In genomic region chr11:68691402-68691784, GRCh38 we compare ENCODE assay signal across 20 cellular contexts. TPM values are rescaled to one million over a fixed set of nuclear protein-coding genes. Genes with fewer than 3 reads are reported as not detected.
DNase-seq lines count a peak whose midpoint lies in the region; ATAC-seq and TF ChIP-seq lines count a peak whose summit lies in the region.
"Had no signal": no experiment of that assay in that cellular context is flagged by ENCODE, and none has a peak within 500 bp of the region (broad histone marks: within the 10 kb centered on the region; RNA-seq: fewer than 3 reads in every experiment).

No MANE protein-coding gene starts in this region.

- peaks cover 15% of the 10 kb centered on the region for H3K27me3 ChIP-seq in BLaER1
- H3K27me3 ChIP-seq in GM23338 (ENCODE audit: insufficient read depth): no peaks in the 10 kb centered on the region
- no peaks in the 10 kb centered on the region for H3K27me3 ChIP-seq in mesendoderm (ENCODE audit: insufficient read depth, low read length, poor library complexity)
- H3K27me3 ChIP-seq in body of pancreas: no peaks in the 10 kb centered on the region
- peaks cover 51% of the 10 kb centered on the region for H3K27me3 ChIP-seq in MM.1S (replicated peaks; ENCODE audit: insufficient read depth, low read length)
- H3K27me3 ChIP-seq: BE2C had no signal

- H2BK120ac ChIP-seq in mesendoderm (ENCODE audit: low read depth, low read length): no peak overlapping the region

- no peak for TF ChIP-seq POLR2A in body of pancreas (IDR thresholded peaks at IDR 0.05)

- no peaks in the 10 kb centered on the region; the same call in 2 of the 3 replicates for H3K9me3 Mint-ChIP-seq in GM23338
- peaks cover 3% of the 10 kb centered on the region for H3K9me3 Mint-ChIP-seq in activated T-helper 17 cell treated with anti-CD3 and anti-CD28 coated beads, Interleukin-2, amount 50 U/mL, for 72 hours

- no peak overlapping the region for H2BK5ac ChIP-seq in mesendoderm (ENCODE audit: low read length)

- H3K36me3 Mint-ChIP-seq in GM23338 (ENCODE audit: low read depth): peaks cover 38% of the 10 kb centered on the region
- H3K36me3 Mint-ChIP-seq in activated T-helper 17 cell treated with anti-CD3 and anti-CD28 coated beads, Interleukin-2, amount 50 U/mL, for 72 hours (ENCODE audit: low read depth): no peaks in the 10 kb centered on the region

- H3K4me1 ChIP-seq in BLaER1 (peaks cover 13% of the 10 kb centered on the region), GM23338 (ENCODE audit: insufficient read depth) (peaks cover 24% of the 10 kb centered on the region), mesendoderm (ENCODE audit: control insufficient read depth, low read depth, low read length) (peaks cover 7% of the 10 kb centered on the region), body of pancreas (no peaks in the 10 kb centered on the region), MM.1S (ENCODE audit: low read length) (no peaks in the 10 kb centered on the region)

- peaks cover 3% of the 10 kb centered on the region; the same call in 1 of the 2 replicates for H4K20me1 ChIP-seq in BLaER1
- no peaks in the 10 kb centered on the region; the same call in 1 of the 2 replicates for H4K20me1 ChIP-seq in GM23338 (replicated peaks; ENCODE audit: insufficient read depth)
- no peaks in the 10 kb centered on the region for H4K20me1 ChIP-seq in MM.1S (ENCODE audit: insufficient read depth, low read length)

- WGBS in mesendoderm (ENCODE audit: extremely low coverage, insufficient coverage, low lambda C conversion rate): no CpG with 5 or more reads among the region's 9 CpGs
- WGBS in body of pancreas, 2 donors: 76 to 77% methylated on average over 9 of the region's 9 CpGs

- peak overlapping the region; percentile 42; the same call in 1 of the 2 replicates for H3K4me2 ChIP-seq in BLaER1
- H3K4me2 ChIP-seq in GM23338: no peak overlapping the region
- no peak overlapping the region for H3K4me2 ChIP-seq in mesendoderm (ENCODE audit: low read length)
- H3K4me2 ChIP-seq in MM.1S (ENCODE audit: low read depth, low read length): no peak overlapping the region

- H3K4me1 Mint-ChIP-seq in GM23338: peaks cover 55% of the 10 kb centered on the region
- peaks cover 6% of the 10 kb centered on the region for H3K4me1 Mint-ChIP-seq in activated T-helper 17 cell treated with anti-CD3 and anti-CD28 coated beads, Interleukin-2, amount 50 U/mL, for 72 hours

- no peak overlapping the region for H4K5ac ChIP-seq in mesendoderm (ENCODE audit: low read length)

- no peaks in the 10 kb centered on the region for H3K79me2 ChIP-seq in GM23338 (replicated peaks; ENCODE audit: insufficient read depth)
- no peaks in the 10 kb centered on the region for H3K79me2 ChIP-seq in mesendoderm (ENCODE audit: control insufficient read depth, insufficient read depth, low read length)
- H3K79me2 ChIP-seq in MM.1S (ENCODE audit: low read length): no peaks in the 10 kb centered on the region

- no peak overlapping the region for H2AK5ac ChIP-seq in mesendoderm (ENCODE audit: low read length)

- ATAC-seq in GM23338 (no peak), body of pancreas (no peak), GM21786 (IDR thresholded peaks at IDR 0.05; ENCODE audit: unreplicated experiment) (no peak)
- no peak for ATAC-seq in activated T-helper 17 cell treated with anti-CD3 and anti-CD28 coated beads, Interleukin-2, amount 50 U/mL, for 72 hours (replicated peaks)

- H3K4me3 ChIP-seq in BLaER1: no peak overlapping the region
- no peak overlapping the region for H3K4me3 ChIP-seq in GM23338
- no peak overlapping the region for H3K4me3 ChIP-seq in mesendoderm (ENCODE audit: low read length)
- no peak overlapping the region for H3K4me3 ChIP-seq in body of pancreas
- no peak overlapping the region for H3K4me3 ChIP-seq in MM.1S (ENCODE audit: low read length)

- H3K9me3 ChIP-seq in BLaER1 (peaks cover 18% of the 10 kb centered on the region), body of pancreas (no peaks in the 10 kb centered on the region), MM.1S (replicated peaks; ENCODE audit: insufficient read depth, low read length) (no peaks in the 10 kb centered on the region)
- H3K9me3 ChIP-seq: BE2C had no signal

- H3K27ac ChIP-seq in BLaER1 (no peak overlapping the region), GM23338 (ENCODE audit: low read depth) (peak overlapping the region; percentile 63; the same call in 1 of the 2 replicates), mesendoderm (ENCODE audit: low read depth, low read length) (no peak overlapping the region), body of pancreas (no peak overlapping the region), MM.1S (ENCODE audit: low read length) (no peak overlapping the region)

- H3K23ac ChIP-seq in mesendoderm (ENCODE audit: low read length): no peak overlapping the region

- no peak overlapping the region; the same call in 2 of the 3 replicates for H3K4me3 Mint-ChIP-seq in GM23338
- H3K4me3 Mint-ChIP-seq in activated T-helper 17 cell treated with anti-CD3 and anti-CD28 coated beads, Interleukin-2, amount 50 U/mL, for 72 hours: peak overlapping the region; percentile 51

- H3F3A ChIP-seq in GM23338 (replicated peaks; ENCODE audit: low read depth) (peaks cover 18% of the 10 kb centered on the region), MM.1S (ENCODE audit: insufficient read depth, low read length) (no peaks in the 10 kb centered on the region)

- H3K9me2 ChIP-seq in GM23338 (ENCODE audit: insufficient read depth): no peaks in the 10 kb centered on the region
- no peaks in the 10 kb centered on the region for H3K9me2 ChIP-seq in MM.1S (replicated peaks; ENCODE audit: insufficient read depth, low read length)

- H3K36me3 ChIP-seq in BLaER1 (no peaks in the 10 kb centered on the region), GM23338 (ENCODE audit: insufficient read depth) (peaks cover 18% of the 10 kb centered on the region; the same call in 1 of the 2 replicates), mesendoderm (ENCODE audit: control insufficient read depth, insufficient read depth, low read length) (peaks cover 3% of the 10 kb centered on the region), body of pancreas (replicated peaks in 1 of 2; ENCODE audit: insufficient read depth in 1 of 2, low read depth in 2 of 2) (no peaks in the 10 kb centered on the region), MM.1S (replicated peaks; ENCODE audit: insufficient read depth, low read length) (no peaks in the 10 kb centered on the region)

- H3K18ac ChIP-seq in mesendoderm (ENCODE audit: low read length): no peak overlapping the region

- H2AFZ ChIP-seq in GM23338 (no peak overlapping the region), MM.1S (ENCODE audit: low read length) (no peak overlapping the region)

- H3K27ac Mint-ChIP-seq in GM23338: no peak overlapping the region
- H3K27ac Mint-ChIP-seq in activated T-helper 17 cell treated with anti-CD3 and anti-CD28 coated beads, Interleukin-2, amount 50 U/mL, for 72 hours: peak overlapping the region; percentile 39

- peaks cover 16% of the 10 kb centered on the region for H3K27me3 Mint-ChIP-seq in GM23338 (ENCODE audit: insufficient read depth, low read depth, poor library complexity)
- peaks cover 9% of the 10 kb centered on the region for H3K27me3 Mint-ChIP-seq in activated T-helper 17 cell treated with anti-CD3 and anti-CD28 coated beads, Interleukin-2, amount 50 U/mL, for 72 hours

- no peaks in the 10 kb centered on the region for H3K79me1 ChIP-seq in mesendoderm (ENCODE audit: low read length)

- H3K56ac ChIP-seq in mesendoderm (ENCODE audit: low read length): peak overlapping the region; percentile 45

- H3K9ac ChIP-seq in BLaER1 (no peak overlapping the region), mesendoderm (ENCODE audit: low read length) (no peak overlapping the region), MM.1S (ENCODE audit: low read length) (no peak overlapping the region)

- no peak overlapping the region for H4K8ac ChIP-seq in mesendoderm (ENCODE audit: low read depth, low read length)

- no peak overlapping the region for H2BK15ac ChIP-seq in mesendoderm (replicated peaks; ENCODE audit: low read depth)

- TF ChIP-seq CTCF in GM23338 (conservative IDR thresholded peaks at IDR 0.05; ENCODE audit: low read depth in 2 of 2) (no peak), body of pancreas (IDR thresholded peaks at IDR 0.05) (no peak), MM.1S (IDR thresholded peaks at IDR 0.05; ENCODE audit: low read length) (no peak)

- no peak overlapping the region for H3K4ac ChIP-seq in mesendoderm (ENCODE audit: low read depth, low read length)

- intact Hi-C loops in body of pancreas (cut with DNase I): no loop called here

- DNase-seq in GM23338 (ENCODE audit: low spot score): no peak
- peak; percentile 55 for DNase-seq in mesendoderm
- DNase-seq in body of pancreas: no peak
- DNase-seq in MM.1S: no peak
- no peak for DNase-seq in NCI-H1417 treated with DMSO at 0.1 percent for 48 hours (lab: John Stamatoyannopoulos, UW)
- DNase-seq: BE2C; DMS153; HCEC 1CT; NCI-H1105 treated with DMSO at 0.1 percent for 48 hours; NCI-H187; NCI-H2107; NCI-H510A; NCI-H748 treated with DMSO at 0.1 percent for 48 hours; NK-92 treated with Interleukin-12 subunit alpha and Interleukin-12 subunit beta, amount 100 ng/mL, for 24 hours; Right ventricle myocardium superior had no signal

TF ChIP-seq in GM23338, 12 proteins besides CTCF, POLR2A, EP300 and RAD21:
- TF ChIP-seq ZNF114 (CRISPR knock-in tag; IDR thresholded peaks at IDR 0.05) (no peak), POLR2AphosphoS5 (IDR thresholded peaks at IDR 0.05; ENCODE audit: low read depth) (peak; percentile 51; the same call in 1 of the 2 replicates)

RNA-seq across cellular contexts. Expression of gene GAL, which starts 7.0 kb away (rescaled TPM):
- total RNA-seq in GM23338 (2014; rRNA removed; shearing (Covaris generic)): 80.9 and 82.8 TPM in 2 replicates
- 691 and 693 TPM in 2 replicates for polyA plus RNA-seq in GM23338 (2016; fragmentation: Nextera tagmentation; extraction: Ambion mirVana)
- 1 to 10 TPM in 1 of 2 donors, under 1 TPM in 1; 0.66 to 1.6 TPM for total RNA-seq in activated T-helper 17 cell treated with anti-CD3 and anti-CD28 coated beads, Interleukin-2, amount 50 U/mL, for 72 hours
- polyA plus RNA-seq in mesendoderm (2013, experiment 1 of 2): 1,656 TPM
- polyA plus RNA-seq in mesendoderm (2013, experiment 2 of 2): 1,755 TPM
- 1 to 10 TPM; 3.4 to 5.9 TPM for total RNA-seq in body of pancreas
- total RNA-seq: CD4-positive, alpha-beta memory T cell; OCI-LY7; Right ventricle myocardium superior had no signal
- polyA plus RNA-seq: CD4-positive, alpha-beta memory T cell had no signal

RNA-seq across cellular contexts. Expression of gene TESMIN, which starts 59.9 kb away (rescaled TPM):
- 58.2 and 64.6 TPM in 2 replicates for total RNA-seq in GM23338 (2014; rRNA removed; shearing (Covaris generic))
- 54.5 and 54.9 TPM in 2 replicates for polyA plus RNA-seq in GM23338 (2016; fragmentation: Nextera tagmentation; extraction: Ambion mirVana)
- 10 to 100 TPM in 1 of 2 donors, 1 to 10 TPM in 1; 7.7 to 11.8 TPM for total RNA-seq in activated T-helper 17 cell treated with anti-CD3 and anti-CD28 coated beads, Interleukin-2, amount 50 U/mL, for 72 hours
- polyA plus RNA-seq in mesendoderm (2013, experiment 1 of 2): 42.7 TPM
- polyA plus RNA-seq in mesendoderm (2013, experiment 2 of 2): 43.2 TPM
- total RNA-seq in body of pancreas: 1 to 10 TPM; 1.6 to 7.9 TPM

Comparison
In these comparisons a context has a peak if more than half of its experiments do, and no peak if none do; other contexts are left out.
1. RNA of gene GAL, which starts 7.0 kb away (total RNA-seq): 80.9 to 82.8 TPM in GM23338; 3.4 to 5.9 TPM in body of pancreas and 0.66 to 1.6 TPM in activated T-helper 17 cell treated with anti-CD3 and anti-CD28 coated beads, Interleukin-2, amount 50 U/mL, for 72 hours; every median in the first group is over 10 times any median in the second.